In the genomic region with DNA sequence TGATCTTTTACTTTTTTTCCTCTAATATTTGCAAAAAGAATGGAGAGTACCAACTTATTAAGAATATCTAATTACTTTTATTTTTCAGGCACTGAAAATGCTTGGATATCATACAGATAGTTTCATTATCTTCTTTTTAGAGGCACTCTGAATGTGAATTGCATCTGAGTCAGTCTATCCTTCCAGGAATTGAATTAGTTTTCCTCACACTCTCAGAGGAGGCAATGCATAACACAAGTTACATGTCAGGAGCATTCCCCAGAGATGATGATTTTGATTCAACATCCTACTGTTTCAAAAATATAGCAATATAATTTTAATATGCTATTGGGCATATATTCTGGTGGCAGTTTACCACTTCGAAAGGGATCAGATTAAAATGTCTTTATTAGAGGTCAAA, we compare ENCODE assay signal across 24 cellular contexts.
DNase-seq lines count a peak whose midpoint lies in the region; FAIRE-seq and TF ChIP-seq lines count a peak whose summit lies in the region.
"Had no signal": no experiment of that assay in that cellular context is flagged by ENCODE, and none has a peak within 500 bp of the region (broad histone marks: within the 10 kb centered on the region; RNA-seq: fewer than 3 reads in every experiment).

No MANE protein-coding gene starts in this region.

- peaks cover 13% of the 10 kb centered on the region for H3K9me3 Mint-ChIP-seq in osteocyte (ENCODE audit: unreplicated experiment)

- no peak for TF ChIP-seq POLR2A in prostate gland (IDR thresholded peaks at IDR 0.05)

- H3K4me2 ChIP-seq in GM23248 (ENCODE audit: unreplicated experiment) (no peak overlapping the region), fibroblast of lung (ENCODE audit: extremely low read depth, insufficient read depth, low read length) (no peak overlapping the region)

- H3K27me3 ChIP-seq in GM23248 (replicated peaks; ENCODE audit: insufficient read depth), result no peaks in the 10 kb centered on the region
- H3K27me3 ChIP-seq in adipocyte (replicated peaks; ENCODE audit: control insufficient read depth, insufficient read depth, low read length), result no peaks in the 10 kb centered on the region
- H3K27me3 ChIP-seq in fibroblast of lung (ENCODE audit: control insufficient read depth, insufficient read depth, low read length), result no peaks in the 10 kb centered on the region
- no peaks in the 10 kb centered on the region for H3K27me3 ChIP-seq in prostate gland (replicated peaks; ENCODE audit: insufficient read depth)
- H3K27me3 ChIP-seq: esophagus muscularis mucosa, left lung, ovary had no signal

- no peaks in the 10 kb centered on the region for H3K9me3 ChIP-seq in GM23248 (ENCODE audit: low read depth)
- no peaks in the 10 kb centered on the region for H3K9me3 ChIP-seq in adipocyte (ENCODE audit: control insufficient read depth, low read length)
- no peaks in the 10 kb centered on the region for H3K9me3 ChIP-seq in fibroblast of lung (ENCODE audit: control insufficient read depth, insufficient read depth, low read depth, low read length)
- no peaks in the 10 kb centered on the region for H3K9me3 ChIP-seq in prostate gland
- H3K9me3 ChIP-seq: esophagus muscularis mucosa, ovary had no signal

- DNase-seq in GM23248 (peak; percentile 36), adipocyte (ENCODE audit: low read depth) (peak; percentile 49), fibroblast of lung (ENCODE audit: low read depth in 2 of 2) (peak; percentile 51 to 73), osteocyte (ENCODE audit: extremely low spot score, unreplicated experiment) (no peak), prostate gland (ENCODE audit: low spot score) (no peak), cerebellum (ENCODE audit: low spot score) (no peak), urothelium cell line (ENCODE audit: low spot score) (no peak)
- no peak for DNase-seq in stimulated activated CD8-positive, alpha-beta memory T cell treated with anti-CD3 and anti-CD28 coated beads, Interleukin-4, amount 100 ng/mL, for 48 hours
- DNase-seq: activated B cell treated with CpG ODN at 0.5 μM for 24 hours; amniotic stem cell; Calu3; GDM1; left lung; NCI-H2029; NCI-H510A; ovary; Right ventricle myocardium superior; stimulated activated CD4-positive, alpha-beta T cell treated with anti-CD3 and anti-CD28 coated beads, Interleukin-2, amount 100 ng/mL, for 48 hours; T-helper 2 cell had no signal

- no peaks in the 10 kb centered on the region for H3K27me3 Mint-ChIP-seq in osteocyte (ENCODE audit: unreplicated experiment)
- H3K27me3 Mint-ChIP-seq: activated B cell treated with CpG ODN at 0.5 μM for 24 hours; dendritic cell treated with granulocyte-macrophage colony-stimulating factor and Interleukin-4, amounts not matched to agents 40 ng/mL and 50 ng/mL, for 4 days had no signal

- in situ Hi-C loops in GM23248 (cut with MboI), result no loop called here

- H3K36me3 ChIP-seq in GM23248 (ENCODE audit: low read depth), result no peaks in the 10 kb centered on the region
- H3K36me3 ChIP-seq in adipocyte (ENCODE audit: control insufficient read depth, insufficient read depth, low read length, severe bottlenecking), result no peaks in the 10 kb centered on the region
- no peaks in the 10 kb centered on the region for H3K36me3 ChIP-seq in fibroblast of lung (ENCODE audit: control insufficient read depth, insufficient read depth, low read length)
- no peaks in the 10 kb centered on the region for H3K36me3 ChIP-seq in prostate gland
- H3K36me3 ChIP-seq: esophagus muscularis mucosa, left lung, ovary had no signal

- no peak overlapping the region for H3K27ac ChIP-seq in GM23248
- H3K27ac ChIP-seq in fibroblast of lung (ENCODE audit: insufficient read depth, low read length), result peak overlapping the region; percentile 10
- no peak overlapping the region for H3K27ac ChIP-seq in prostate gland
- H3K27ac ChIP-seq: esophagus muscularis mucosa, left lung, ovary had no signal

- FAIRE-seq in urothelium cell line (lab: Jason Lieb, UNC), result no peak
- FAIRE-seq: GM12891, HepG2 had no signal

- no peak overlapping the region for H3K4me3 ChIP-seq in GM23248
- H3K4me3 ChIP-seq in adipocyte (ENCODE audit: low read length), result no peak overlapping the region
- no peak overlapping the region for H3K4me3 ChIP-seq in fibroblast of lung (replicated peaks in 1 of 4; ENCODE audit: control extremely low read depth in 1 of 4, insufficient read depth in 1 of 4, low read depth in 3 of 4, low read length in 4 of 4)
- no peak overlapping the region for H3K4me3 ChIP-seq in prostate gland
- H3K4me3 ChIP-seq: esophagus muscularis mucosa, left lung, ovary had no signal

- peaks cover 6% of the 10 kb centered on the region for H3K36me3 Mint-ChIP-seq in osteocyte (ENCODE audit: unreplicated experiment)

- H3K9ac ChIP-seq in GM23248 (no peak overlapping the region), adipocyte (ENCODE audit: low read length) (no peak overlapping the region), fibroblast of lung (ENCODE audit: insufficient read depth, low read length) (no peak overlapping the region)

- H3K4me1 Mint-ChIP-seq in osteocyte (ENCODE audit: unreplicated experiment), result peaks cover 65% of the 10 kb centered on the region
- H3K4me1 Mint-ChIP-seq: activated B cell treated with CpG ODN at 0.5 μM for 24 hours had no signal

- H3K4me1 ChIP-seq in GM23248 (ENCODE audit: insufficient read depth), result 0 out of 2 replicates have a peak, but pooled peaks cover 5% of the 10 kb centered on the region
- peaks cover 43% of the 10 kb centered on the region for H3K4me1 ChIP-seq in adipocyte (ENCODE audit: control insufficient read depth, insufficient read depth, low read length)
- peaks cover 14% of the 10 kb centered on the region for H3K4me1 ChIP-seq in fibroblast of lung (ENCODE audit: control insufficient read depth, extremely low read depth, insufficient read depth, low read length)
- H3K4me1 ChIP-seq in prostate gland (replicated peaks), result no peaks in the 10 kb centered on the region
- H3K4me1 ChIP-seq: left lung had no signal

- peak overlapping the region; percentile 78 for H3K27ac Mint-ChIP-seq in osteocyte (ENCODE audit: unreplicated experiment)
- H3K27ac Mint-ChIP-seq: activated B cell treated with CpG ODN at 0.5 μM for 24 hours; activated T-helper 2 cell treated with anti-CD3 and anti-CD28 coated beads, Interferon-gamma antibody, Interleukin-2, Interleukin-4, amounts not matched to agents 10 μg/mL and 5 μg/mL and 100 μg/mL, durations not matched to agents 14 hours and 24 hours and 36 hours; dendritic cell treated with granulocyte-macrophage colony-stimulating factor and Interleukin-4, amounts not matched to agents 40 ng/mL and 50 ng/mL, for 4 days had no signal

- no peaks in the 10 kb centered on the region for H4K20me1 ChIP-seq in GM23248 (ENCODE audit: insufficient read depth)
- H4K20me1 ChIP-seq in fibroblast of lung (ENCODE audit: control insufficient read depth, extremely low read depth, insufficient read depth, low read length), result no peaks in the 10 kb centered on the region

- no peaks in the 10 kb centered on the region for H3F3A ChIP-seq in GM23248 (ENCODE audit: insufficient read depth)

- H3K79me2 ChIP-seq in GM23248 (ENCODE audit: insufficient read depth) (no peaks in the 10 kb centered on the region), fibroblast of lung (ENCODE audit: control insufficient read depth, insufficient read depth, low read length) (no peaks in the 10 kb centered on the region)

- TF ChIP-seq CTCF in fibroblast of lung (conservative IDR thresholded peaks at IDR 0.05 in 1 of 2, IDR thresholded peaks at IDR 0.05 in 1 of 2; ENCODE audit: low read depth in 1 of 2, low read length in 2 of 2), result no peak
- no peak for TF ChIP-seq CTCF in osteocyte (IDR thresholded peaks at IDR 0.05)
- no peak for TF ChIP-seq CTCF in prostate gland (IDR thresholded peaks at IDR 0.05)

- WGBS in GM23248 (ENCODE audit: low coverage in 1 of 2, low lambda C conversion rate in 2 of 2, missing lambda C conversion rate in 2 of 2), 2 experiments, result 29 to 41% methylated on average over 1 of the region's 1 CpG
- 49% methylated on average over 1 of the region's 1 CpG for WGBS in prostate gland

- intact Hi-C loops in prostate gland (cut with DNase I), result no loop called here

- no peaks in the 10 kb centered on the region for H3K9me2 ChIP-seq in GM23248 (ENCODE audit: insufficient read depth)

- no peak overlapping the region for H2AFZ ChIP-seq in GM23248
- H2AFZ ChIP-seq in fibroblast of lung (ENCODE audit: low read length), result no peak overlapping the region

- H3K4me3 Mint-ChIP-seq in osteocyte (ENCODE audit: unreplicated experiment), result no peak overlapping the region
- H3K4me3 Mint-ChIP-seq: activated B cell treated with CpG ODN at 0.5 μM for 24 hours; dendritic cell treated with granulocyte-macrophage colony-stimulating factor and Interleukin-4, amounts not matched to agents 40 ng/mL and 50 ng/mL, for 4 days had no signal

Comparison
In these comparisons a context has a peak if more than half of its experiments do, and no peak if none do; other contexts are left out.
1. DNase-seq: peak in GM23248 (single experiment), adipocyte (single experiment) and fibroblast of lung (2 of 2); none in osteocyte (single experiment), prostate gland (single experiment), stimulated activated CD8-positive, alpha-beta memory T cell treated with anti-CD3 and anti-CD28 coated beads, Interleukin-4, amount 100 ng/mL, for 48 hours (single experiment), cerebellum (single experiment) and urothelium cell line (single experiment).